In the genomic region with DNA sequence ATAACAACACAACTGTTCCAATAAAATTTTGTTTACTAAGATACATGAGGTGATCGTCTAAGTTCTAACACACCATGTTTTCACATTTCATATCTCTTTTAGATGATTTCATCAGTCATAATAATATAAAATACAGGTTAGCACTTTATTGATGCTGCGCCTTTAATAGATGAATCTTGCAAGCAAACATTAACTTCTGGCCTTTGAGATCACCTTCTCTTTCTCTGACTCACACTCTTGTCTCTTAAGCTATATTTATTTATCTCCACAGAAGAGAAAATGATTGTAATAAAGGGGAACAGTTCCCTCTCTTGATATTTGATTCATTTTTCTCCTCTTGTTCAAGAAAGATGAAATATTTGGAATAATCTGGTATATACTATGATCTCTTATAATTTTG, we compare ENCODE assay signal across 20 cellular contexts.
DNase-seq lines count a peak whose midpoint lies in the region; ATAC-seq and FAIRE-seq lines count a peak whose summit lies in the region.
"Had no signal": no experiment of that assay in that cellular context is flagged by ENCODE, and none has a peak within 500 bp of the region (broad histone marks: within the 10 kb centered on the region; RNA-seq: fewer than 3 reads in every experiment).

No MANE protein-coding gene starts in this region.

- H3K36me3 Mint-ChIP-seq in activated T-helper 2 cell treated with anti-CD3 and anti-CD28 coated beads, Interferon-gamma antibody, Interleukin-2, Interleukin-4, amounts not matched to agents 10 μg/mL and 5 μg/mL and 100 μg/mL, durations not matched to agents 14 hours and 24 hours and 36 hours (ENCODE audit: low read depth): no peaks in the 10 kb centered on the region
- H3K36me3 Mint-ChIP-seq: CD14-positive monocyte had no signal

- no peak overlapping the region for H3K27ac Mint-ChIP-seq in activated T-helper 2 cell treated with anti-CD3 and anti-CD28 coated beads, Interferon-gamma antibody, Interleukin-2, Interleukin-4, amounts not matched to agents 10 μg/mL and 5 μg/mL and 100 μg/mL, durations not matched to agents 14 hours and 24 hours and 36 hours
- H3K27ac Mint-ChIP-seq: CD14-positive monocyte; CD4-positive, alpha-beta T cell; CD8-positive, alpha-beta memory T cell; HFFc6 had no signal

- intact Hi-C loops in activated T-helper 2 cell treated with anti-CD3 and anti-CD28 coated beads, Interferon-gamma antibody, Interleukin-2, Interleukin-4, amounts not matched to agents 10 μg/mL and 5 μg/mL and 100 μg/mL, durations not matched to agents 14 hours and 24 hours and 36 hours (cut with micrococcal nuclease): no loop called here
- intact Hi-C loops in left ventricle myocardium superior (cut with micrococcal nuclease): no loop called here

- no peak for ATAC-seq in HG02840 (IDR thresholded peaks at IDR 0.05; ENCODE audit: low FRiP score, unreplicated experiment)
- ATAC-seq in left ventricle myocardium superior: no peak

- H3K4me3 Mint-ChIP-seq in activated T-helper 2 cell treated with anti-CD3 and anti-CD28 coated beads, Interferon-gamma antibody, Interleukin-2, Interleukin-4, amounts not matched to agents 10 μg/mL and 5 μg/mL and 100 μg/mL, durations not matched to agents 14 hours and 24 hours and 36 hours (ENCODE audit: low read depth): no peak overlapping the region
- H3K4me3 Mint-ChIP-seq: CD14-positive monocyte; CD4-positive, alpha-beta T cell; CD8-positive, alpha-beta memory T cell; HFFc6 had no signal

- no peaks in the 10 kb centered on the region for H3K27me3 Mint-ChIP-seq in activated T-helper 2 cell treated with anti-CD3 and anti-CD28 coated beads, Interferon-gamma antibody, Interleukin-2, Interleukin-4, amounts not matched to agents 10 μg/mL and 5 μg/mL and 100 μg/mL, durations not matched to agents 14 hours and 24 hours and 36 hours (ENCODE audit: low read depth)
- H3K27me3 Mint-ChIP-seq: CD4-positive, alpha-beta T cell; CD8-positive, alpha-beta memory T cell had no signal

- FAIRE-seq in RCC 7860 (lab: Jason Lieb, UNC): peak; percentile 52
- FAIRE-seq: G401.6, GM12892, H54 had no signal

- no peaks in the 10 kb centered on the region for H3K9me3 Mint-ChIP-seq in activated T-helper 2 cell treated with anti-CD3 and anti-CD28 coated beads, Interferon-gamma antibody, Interleukin-2, Interleukin-4, amounts not matched to agents 10 μg/mL and 5 μg/mL and 100 μg/mL, durations not matched to agents 14 hours and 24 hours and 36 hours

- DNase-seq in Caki2 (ENCODE audit: low read depth): peak; percentile 41
- DNase-seq in RCC 7860 (ENCODE audit: low spot score): peak; percentile 8
- DNase-seq in kidney tubule cell (ENCODE audit: low spot score): peak; percentile 48
- no peak for DNase-seq in activated T-helper 2 cell treated with anti-CD3 and anti-CD28 coated beads, Interferon-gamma antibody, Interleukin-2, Interleukin-4, amounts not matched to agents 10 μg/mL and 5 μg/mL and 100 μg/mL, durations not matched to agents 14 hours and 24 hours and 36 hours (ENCODE audit: low spot score)
- DNase-seq in left ventricle myocardium superior: no peak
- no peak for DNase-seq in RPMI8226
- DNase-seq: AML-193; BE2C; Calu3; CD4-positive, alpha-beta T cell; CD8-positive, alpha-beta memory T cell; DMS153; DND-41; GOT3; HFFc6 had no signal

- in situ Hi-C loops in Caki2 (cut with HindIII; ENCODE audit: low pct_unique_long_range_greater_than_20kb, low sequenced_read_pairs): no loop called here

- H3K4me1 Mint-ChIP-seq in activated T-helper 2 cell treated with anti-CD3 and anti-CD28 coated beads, Interferon-gamma antibody, Interleukin-2, Interleukin-4, amounts not matched to agents 10 μg/mL and 5 μg/mL and 100 μg/mL, durations not matched to agents 14 hours and 24 hours and 36 hours (ENCODE audit: low read depth): no peaks in the 10 kb centered on the region
- H3K4me1 Mint-ChIP-seq: CD14-positive monocyte; CD8-positive, alpha-beta memory T cell had no signal

Comparison
In these comparisons a context has a peak if more than half of its experiments do, and no peak if none do; other contexts are left out.
1. DNase-seq: peak in Caki2 (single experiment), RCC 7860 (single experiment) and kidney tubule cell (single experiment); none in activated T-helper 2 cell treated with anti-CD3 and anti-CD28 coated beads, Interferon-gamma antibody, Interleukin-2, Interleukin-4, amounts not matched to agents 10 μg/mL and 5 μg/mL and 100 μg/mL, durations not matched to agents 14 hours and 24 hours and 36 hours (single experiment), left ventricle myocardium superior (single experiment) and RPMI8226 (single experiment).